Comparison of ENCODE assay signal across 30 cellular contexts in the genomic region with DNA sequence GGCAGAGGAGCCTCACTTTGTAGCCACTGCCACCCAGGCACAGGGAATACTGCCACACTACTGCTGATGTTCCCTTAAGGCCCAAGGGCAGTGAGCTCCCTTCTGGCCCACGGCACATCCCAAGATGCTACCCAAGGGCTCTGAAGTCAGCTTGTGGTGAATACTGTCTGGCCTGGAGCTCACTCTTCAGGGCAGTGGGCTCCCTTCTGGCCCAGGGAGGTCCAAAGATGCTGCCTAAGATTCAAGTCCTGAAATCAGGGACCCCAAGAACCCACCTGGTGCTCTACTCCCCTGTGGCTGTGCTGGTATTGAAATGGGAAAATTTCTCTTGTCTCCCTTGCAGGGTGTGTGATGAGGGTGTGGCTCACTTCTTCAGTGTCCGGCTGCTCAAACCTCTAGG.
"Had no signal": no experiment of that assay in that cellular context is flagged by ENCODE, and none has a peak within 500 bp of the region (broad histone marks: within the 10 kb centered on the region; RNA-seq: fewer than 3 reads in every experiment).

No MANE protein-coding gene starts in this region.

- H3K4me1 ChIP-seq: ascending aorta had no signal

- FAIRE-seq: bronchial epithelial cell, TTC549 had no signal

- ATAC-seq: activated CD8-positive, alpha-beta memory T cell treated with anti-CD3 and anti-CD28 coated beads, Interleukin-2, amount 10 ng/mL, durations not matched to agents 7 days and 5 days; activated CD8-positive, alpha-beta T cell treated with anti-CD3 and anti-CD28 coated beads, Interleukin-2, amount 10 ng/mL, durations not matched to agents 7 days and 5 days had no signal

- H3K9me3 ChIP-seq: ascending aorta had no signal

- H3K27ac ChIP-seq: ascending aorta, cardiac muscle cell, VCaP had no signal

- H3K4me3 ChIP-seq: ascending aorta, cardiac muscle cell had no signal

- H3K27me3 ChIP-seq: ascending aorta, cardiac muscle cell had no signal

- H3K36me3 ChIP-seq: ascending aorta, cardiac muscle cell had no signal

- DNase-seq: activated B cell treated with CpG ODN at 0.5 μM for 24 hours; activated CD4-positive, alpha-beta memory T cell treated with anti-CD3 and anti-CD28 coated beads, Interleukin-2, amount 10 ng/mL, durations not matched to agents 7 days and 5 days; activated CD4-positive, alpha-beta T cell treated with anti-CD3 and anti-CD28 coated beads for 4 hours; activated CD4-positive, alpha-beta T cell treated with anti-CD3 and anti-CD28 coated beads, Interleukin-2, amount 10 ng/mL, durations not matched to agents 7 days and 5 days; activated CD4-positive, alpha-beta T cell treated with anti-CD3 and anti-CD28 coated beads, Interleukin-2, amount 50 U/mL, for 48 hours; activated CD4-positive, CD25-positive, alpha-beta regulatory T cell treated with anti-CD3 and anti-CD28 coated beads, Interleukin-2, amount 50 U/mL, for 72 hours; activated CD8-positive, alpha-beta memory T cell treated with anti-CD3 and anti-CD28 coated beads for 24 hours; activated CD8-positive, alpha-beta memory T cell treated with anti-CD3 and anti-CD28 coated beads, Interleukin-2, amount 10 ng/mL, durations not matched to agents 7 days and 5 days; activated CD8-positive, alpha-beta memory T cell treated with anti-CD3 and anti-CD28 coated beads, Interleukin-2, amount 50 U/mL, for 48 hours; activated CD8-positive, alpha-beta T cell treated with anti-CD3 and anti-CD28 coated beads, Interleukin-2, amount 10 ng/mL, durations not matched to agents 7 days and 5 days; activated effector memory CD4-positive, alpha-beta T cell treated with Interleukin-2 at 50 U/mL for 16 hours; activated gamma-delta T cell; activated naive CD4-positive, alpha-beta T cell treated with anti-CD3 and anti-CD28 coated beads, Interleukin-2, amount 10 ng/mL, durations not matched to agents 7 days and 5 days; activated naive CD4-positive, alpha-beta T cell treated with Interleukin-2 at 50 U/mL for 16 hours; activated naive CD8-positive, alpha-beta T cell treated with anti-CD3 and anti-CD28 coated beads, Interleukin-2, amount 10 ng/mL, durations not matched to agents 7 days and 5 days; activated naive CD8-positive, alpha-beta T cell treated with anti-CD3 and anti-CD28 coated beads, Interleukin-2, amount 50 U/mL, for 24 hours; activated T-cell treated with anti-CD3 and anti-CD28 coated beads, Interleukin-2, amount 50 U/mL, for 24 hours; activated T-cell treated with anti-CD3 and anti-CD28 coated beads, Interleukin-2, amount 50 U/mL, for 48 hours; amygdala; anterior cingulate cortex; caudate nucleus; SW 1271; T-helper 1 cell; T-helper 2 cell; T-helper 9 cell had no signal
